Comparison of ENCODE assay signal across 9 cellular contexts in the genomic region with DNA sequence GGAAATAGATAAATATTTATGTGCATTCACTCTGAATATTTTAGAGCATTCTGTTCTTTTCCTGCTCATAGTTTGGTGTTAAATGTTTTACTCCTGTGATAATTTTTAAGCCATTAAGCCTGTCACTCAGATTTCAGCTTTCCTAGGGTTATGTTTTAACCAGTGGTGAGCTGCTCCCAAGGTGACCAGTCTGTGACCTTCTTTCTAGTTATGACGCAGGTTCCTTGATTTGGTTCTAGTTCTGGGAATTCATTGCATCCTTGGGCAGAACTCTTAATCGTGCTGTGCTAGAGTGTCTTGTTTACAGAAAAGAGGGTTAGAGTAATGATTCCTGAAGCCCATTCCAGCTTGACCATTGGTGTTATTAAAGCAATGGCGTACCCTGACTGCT. TPM values are rescaled to one million over a fixed set of nuclear protein-coding genes. Genes with fewer than 3 reads are reported as not detected.
A peak's percentile ranks its signal among the peaks of the same experiment; 100 is the strongest.
DNase-seq lines count a peak whose midpoint lies in the region; ATAC-seq lines count a peak whose summit lies in the region.
"Had no signal": no experiment of that assay in that cellular context is flagged by ENCODE, and none has a peak within 500 bp of the region (broad histone marks: within the 10 kb centered on the region; RNA-seq: fewer than 3 reads in every experiment).

No MANE protein-coding gene starts in this region.

- H3K27ac ChIP-seq in HUES6 (ENCODE audit: low read depth, low read length), result no peak overlapping the region
- H3K27ac ChIP-seq in angular gyrus (ENCODE audit: low read depth, low read length), result peak overlapping the region; percentile 4

- no peaks in the 10 kb centered on the region for H3K9me3 ChIP-seq in HUES6 (ENCODE audit: control insufficient read depth, insufficient read depth, low read depth, low read length)

- no peaks in the 10 kb centered on the region for H3K27me3 ChIP-seq in HUES6 (ENCODE audit: control insufficient read depth, insufficient read depth, low read length)

- H3K4me1 Mint-ChIP-seq in stimulated activated naive CD8-positive, alpha-beta T cell treated with anti-CD3 and anti-CD28 coated beads, Interleukin-15, amount 100 ng/mL, for 72 hours, result peaks cover 32% of the 10 kb centered on the region
- H3K4me1 Mint-ChIP-seq in activated CD4-positive, alpha-beta memory T cell treated with anti-CD3 and anti-CD28 coated beads, Interleukin-2, amount 10 ng/mL, durations not matched to agents 7 days and 5 days, result peaks cover 33% of the 10 kb centered on the region

- DNase-seq in iris pigment epithelial cell (ENCODE audit: low read depth) (peak; percentile 63), ecto neural progenitor cell (ENCODE audit: low spot score) (no peak)
- DNase-seq in stimulated activated naive CD8-positive, alpha-beta T cell treated with anti-CD3 and anti-CD28 coated beads, Interleukin-15, amount 100 ng/mL, for 72 hours, result no peak
- no peak for DNase-seq in activated CD4-positive, alpha-beta memory T cell treated with anti-CD3 and anti-CD28 coated beads, Interleukin-2, amount 10 ng/mL, durations not matched to agents 7 days and 5 days
- DNase-seq: NCI-H526 had no signal

- peaks cover 18% of the 10 kb centered on the region for H3K36me3 ChIP-seq in HUES6 (ENCODE audit: control insufficient read depth, insufficient read depth, low read length)

- H3K4me1 ChIP-seq in HUES6 (ENCODE audit: control insufficient read depth, insufficient read depth, low read length), result peaks cover 12% of the 10 kb centered on the region

- H3K27ac Mint-ChIP-seq in stimulated activated naive CD8-positive, alpha-beta T cell treated with anti-CD3 and anti-CD28 coated beads, Interleukin-15, amount 100 ng/mL, for 72 hours, result no peak overlapping the region
- H3K27ac Mint-ChIP-seq in activated CD4-positive, alpha-beta memory T cell treated with anti-CD3 and anti-CD28 coated beads, Interleukin-2, amount 10 ng/mL, durations not matched to agents 7 days and 5 days, result no peak overlapping the region

- no peaks in the 10 kb centered on the region for H3K9me3 Mint-ChIP-seq in stimulated activated naive CD8-positive, alpha-beta T cell treated with anti-CD3 and anti-CD28 coated beads, Interleukin-15, amount 100 ng/mL, for 72 hours
- H3K9me3 Mint-ChIP-seq in activated CD4-positive, alpha-beta memory T cell treated with anti-CD3 and anti-CD28 coated beads, Interleukin-2, amount 10 ng/mL, durations not matched to agents 7 days and 5 days, result no peaks in the 10 kb centered on the region

- H3K27me3 Mint-ChIP-seq in stimulated activated naive CD8-positive, alpha-beta T cell treated with anti-CD3 and anti-CD28 coated beads, Interleukin-15, amount 100 ng/mL, for 72 hours, result no peaks in the 10 kb centered on the region
- H3K27me3 Mint-ChIP-seq in activated CD4-positive, alpha-beta memory T cell treated with anti-CD3 and anti-CD28 coated beads, Interleukin-2, amount 10 ng/mL, durations not matched to agents 7 days and 5 days, result peaks cover 2% of the 10 kb centered on the region

- POLR2A ChIA-PET in activated CD4-positive, alpha-beta memory T cell treated with anti-CD3 and anti-CD28 coated beads, Interleukin-2, amount 10 ng/mL, durations not matched to agents 7 days and 5 days (lab: Charles Lee), result interaction anchor here (1.3 to 2.2 kb wide), 5 partner anchors 12 to 956 kb away, joined by 4 to 6 read pairs (median 5); a partner anchor contains a TSS

- CTCF ChIA-PET in activated CD4-positive, alpha-beta memory T cell treated with anti-CD3 and anti-CD28 coated beads, Interleukin-2, amount 10 ng/mL, durations not matched to agents 7 days and 5 days (lab: Charles Lee), result interaction anchor here (2.6 kb wide), 1 partner anchor 61 kb away, joined by 9 read pairs; no protein-coding TSS in a partner anchor

- H3K4me3 ChIP-seq in HUES6 (ENCODE audit: low read depth, low read length), result peak overlapping the region; percentile 84

- peak overlapping the region; percentile 95 to 99 for H3K4me3 Mint-ChIP-seq in stimulated activated naive CD8-positive, alpha-beta T cell treated with anti-CD3 and anti-CD28 coated beads, Interleukin-15, amount 100 ng/mL, for 72 hours
- no peak overlapping the region for H3K4me3 Mint-ChIP-seq in activated CD4-positive, alpha-beta memory T cell treated with anti-CD3 and anti-CD28 coated beads, Interleukin-2, amount 10 ng/mL, durations not matched to agents 7 days and 5 days

- peak overlapping the region; percentile 4 for H3K9ac ChIP-seq in HUES6 (ENCODE audit: low read length)

- no peak for ATAC-seq in stimulated activated naive CD8-positive, alpha-beta T cell treated with anti-CD3 and anti-CD28 coated beads, Interleukin-15, amount 100 ng/mL, for 72 hours
- no peak for ATAC-seq in HG03521 (IDR thresholded peaks at IDR 0.05; ENCODE audit: unreplicated experiment)
- ATAC-seq in HG02571 (IDR thresholded peaks at IDR 0.05; ENCODE audit: unreplicated experiment), result no peak

- peaks cover 8% of the 10 kb centered on the region for H3K36me3 Mint-ChIP-seq in activated CD4-positive, alpha-beta memory T cell treated with anti-CD3 and anti-CD28 coated beads, Interleukin-2, amount 10 ng/mL, durations not matched to agents 7 days and 5 days (ENCODE audit: low read depth)

RNA-seq across cellular contexts. Expression of a gene that starts 2.2 kb away (rescaled TPM):
- total RNA-seq in activated CD4-positive, alpha-beta memory T cell treated with anti-CD3 and anti-CD28 coated beads, Interleukin-2, amount 10 ng/mL, durations not matched to agents 7 days and 5 days, result 10 to 100 TPM; 13.1 to 14.0 TPM

RNA-seq across cellular contexts. Expression of a gene that starts 36.0 kb away (rescaled TPM):
- total RNA-seq in activated CD4-positive, alpha-beta memory T cell treated with anti-CD3 and anti-CD28 coated beads, Interleukin-2, amount 10 ng/mL, durations not matched to agents 7 days and 5 days, result not detected

RNA-seq across cellular contexts. Expression of a gene that starts 42.9 kb away (rescaled TPM):
- not detected for total RNA-seq in activated CD4-positive, alpha-beta memory T cell treated with anti-CD3 and anti-CD28 coated beads, Interleukin-2, amount 10 ng/mL, durations not matched to agents 7 days and 5 days
